8 cellular contexts compared by ENCODE assay signal in the genomic region with DNA sequence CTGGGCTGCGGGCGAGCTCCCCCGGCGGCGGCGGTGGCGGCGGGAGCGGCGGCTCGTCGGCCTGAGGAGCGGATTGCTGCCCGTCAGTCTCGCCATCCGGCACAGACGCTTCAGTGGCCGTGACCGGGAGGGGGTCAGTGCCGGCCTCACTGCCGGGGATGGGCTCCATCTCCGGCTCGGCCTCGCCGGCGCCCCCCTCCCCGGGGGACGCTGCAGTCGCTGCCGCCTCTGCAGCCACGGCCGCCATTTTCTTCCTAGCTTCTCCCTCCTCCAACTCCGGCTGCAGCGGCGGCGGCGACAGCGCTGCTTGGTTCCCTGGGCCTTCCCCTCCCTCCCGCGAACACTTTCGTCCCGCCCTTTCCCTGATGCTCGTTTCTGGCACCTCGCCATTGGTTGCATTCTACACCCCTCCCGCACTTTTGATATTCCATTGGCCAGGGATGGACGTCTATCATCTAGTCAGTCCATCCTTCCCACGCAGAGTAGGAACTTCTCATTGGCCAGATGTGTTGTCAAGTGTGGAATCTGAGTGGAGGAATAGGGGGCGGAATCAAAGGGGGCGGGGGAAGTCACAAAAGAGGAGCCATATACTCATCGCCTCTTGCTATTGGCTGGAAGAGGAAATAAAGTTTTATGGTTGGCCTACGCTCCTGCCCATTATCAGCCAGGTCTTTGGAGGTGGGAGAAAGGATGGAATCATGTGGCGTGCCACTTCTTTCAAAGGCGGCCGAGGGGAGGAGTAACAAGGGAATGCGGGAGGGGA. TPM values are rescaled to one million over a fixed set of nuclear protein-coding genes. Genes with fewer than 3 reads are reported as not detected.
DNase-seq lines count a peak whose midpoint lies in the region; ATAC-seq and TF ChIP-seq lines count a peak whose summit lies in the region.

A gene with protein sequence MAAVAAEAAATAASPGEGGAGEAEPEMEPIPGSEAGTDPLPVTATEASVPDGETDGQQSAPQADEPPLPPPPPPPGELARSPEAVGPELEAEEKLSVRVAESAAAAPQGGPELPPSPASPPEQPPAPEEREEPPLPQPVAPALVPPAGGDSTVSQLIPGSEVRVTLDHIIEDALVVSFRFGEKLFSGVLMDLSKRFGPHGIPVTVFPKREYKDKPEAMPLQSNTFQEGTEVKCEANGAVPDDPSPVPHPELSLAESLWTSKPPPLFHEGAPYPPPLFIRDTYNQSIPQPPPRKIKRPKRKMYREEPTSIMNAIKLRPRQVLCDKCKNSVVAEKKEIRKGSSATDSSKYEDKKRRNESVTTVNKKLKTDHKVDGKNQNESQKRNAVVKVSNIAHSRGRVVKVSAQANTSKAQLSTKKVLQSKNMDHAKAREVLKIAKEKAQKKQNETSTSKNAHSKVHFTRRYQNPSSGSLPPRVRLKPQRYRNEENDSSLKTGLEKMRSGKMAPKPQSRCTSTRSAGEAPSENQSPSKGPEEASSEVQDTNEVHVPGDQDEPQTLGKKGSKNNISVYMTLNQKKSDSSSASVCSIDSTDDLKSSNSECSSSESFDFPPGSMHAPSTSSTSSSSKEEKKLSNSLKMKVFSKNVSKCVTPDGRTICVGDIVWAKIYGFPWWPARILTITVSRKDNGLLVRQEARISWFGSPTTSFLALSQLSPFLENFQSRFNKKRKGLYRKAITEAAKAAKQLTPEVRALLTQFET (minus strand): TSS at position 309 of the 763 bp plus-strand sequence. CDS start 62 bp downstream, at position 247.

- peaks cover 46% of the 10 kb centered on the region for H3K79me2 ChIP-seq in SK-N-SH (ENCODE audit: insufficient read depth)

- H2AFZ ChIP-seq in SK-N-SH (ENCODE audit: low read depth) = peak within 1 kb of the TSS; percentile 78

- TF ChIP-seq EP300 in SK-N-SH (IDR thresholded peaks at IDR 0.05; ENCODE audit: borderline replicate concordance in 1 of 2, low read depth in 1 of 2, low read length in 1 of 2) = no peak
- no peak for TF ChIP-seq EP300 in gastroesophageal sphincter (IDR thresholded peaks at IDR 0.05)

- H3K27me3 ChIP-seq in SK-N-SH (ENCODE audit: insufficient read depth) = no peaks in the 10 kb centered on the region
- no peaks in the 10 kb centered on the region for H3K27me3 ChIP-seq in gastroesophageal sphincter
- peaks cover 21% of the 10 kb centered on the region for H3K27me3 ChIP-seq in neutrophil

- peak; percentile 91 for ATAC-seq in HG02571 (IDR thresholded peaks at IDR 0.05; ENCODE audit: unreplicated experiment)
- peak; percentile 98 for ATAC-seq in gastroesophageal sphincter

- H3K4me1 ChIP-seq in SK-N-SH (ENCODE audit: control insufficient read depth in 1 of 2, insufficient read depth in 2 of 2, low read depth in 1 of 2, low read length in 1 of 2) = peaks cover 0 to 4% of the 10 kb centered on the region in 2 experiments; a peak in 2 of 4 replicates
- H3K4me1 ChIP-seq in gastroesophageal sphincter = peaks cover 0 to 29% (median 8%) of the 10 kb centered on the region in 3 donors
- H3K4me1 ChIP-seq in neutrophil (ENCODE audit: control insufficient read depth in 1 of 2, insufficient read depth in 1 of 2, low read depth in 1 of 2, low read length in 1 of 2) = peaks cover 18 to 20% of the 10 kb centered on the region in 2 experiments

- peak; percentile 98 for DNase-seq in NCI-H1048 (lab: John Stamatoyannopoulos, UW)
- peak; percentile 94 for DNase-seq in SK-N-SH
- DNase-seq in activated naive CD4-positive, alpha-beta T cell treated with anti-CD3 and anti-CD28 coated beads, Interleukin-2, amount 50 U/mL, for 16 hours = peak; percentile 97
- DNase-seq in substantia nigra (lab: John Stamatoyannopoulos, UW) = peak in 48 of 49 donors; percentile 91 to 100 (median 99)

- H3K9me3 ChIP-seq in SK-N-SH = no peaks in the 10 kb centered on the region
- no peaks in the 10 kb centered on the region for H3K9me3 ChIP-seq in gastroesophageal sphincter
- H3K9me3 ChIP-seq in neutrophil = no peaks in the 10 kb centered on the region

- no peaks in the 10 kb centered on the region; the same call in 1 of the 2 replicates for H4K20me1 ChIP-seq in SK-N-SH (ENCODE audit: insufficient read depth)

- CTCF ChIA-PET in SK-N-SH (lab: Yijun Ruan, JAX) = interaction anchor here (0.8 to 1.3 kb wide), 3 partner anchors 38 to 57 kb away, joined by 3 read pairs; no protein-coding TSS in a partner anchor

- H3K9me2 ChIP-seq in SK-N-SH = no peaks in the 10 kb centered on the region

- H3F3A ChIP-seq in SK-N-SH (replicated peaks; ENCODE audit: insufficient read depth) = peaks cover 5% of the 10 kb centered on the region

- TF ChIP-seq RAD21 in SK-N-SH (IDR thresholded peaks at IDR 0.05; ENCODE audit: low read length) = no peak

- peak within 1 kb of the TSS; percentile 88 for H3K4me3 ChIP-seq in GM08714 (ENCODE audit: low read length)
- peak within 1 kb of the TSS; percentile 90 to 91 for H3K4me3 ChIP-seq in SK-N-SH (ENCODE audit: low read depth in 2 of 2, low read length in 1 of 2)
- peak within 1 kb of the TSS; percentile 95 to 99 for H3K4me3 ChIP-seq in gastroesophageal sphincter
- peak within 1 kb of the TSS; percentile 95 to 97 for H3K4me3 ChIP-seq in neutrophil (ENCODE audit: low read depth in 1 of 2, low read length in 1 of 2)

- POLR2A ChIA-PET in SK-N-SH (lab: Yijun Ruan, JAX) = interaction anchor here (0.8 to 1.6 kb wide), 4 partner anchors 12 to 68 kb away, joined by 3 to 8 read pairs (median 5); no protein-coding TSS in a partner anchor

- peak; percentile 77 to 81 for TF ChIP-seq POLR2A in gastroesophageal sphincter (IDR thresholded peaks at IDR 0.05)

- TF ChIP-seq CTCF in SK-N-SH (IDR thresholded peaks at IDR 0.05) (peak; percentile 32), gastroesophageal sphincter (IDR thresholded peaks at IDR 0.05) (peak in 3 of 4 experiments; percentile 27 to 40 (median 28)), neutrophil (IDR thresholded peaks at IDR 0.05) (no peak)

- H3K36me3 ChIP-seq in SK-N-SH (replicated peaks in 1 of 2; ENCODE audit: control insufficient read depth in 1 of 2, insufficient read depth in 2 of 2, low read length in 1 of 2) = peaks cover 0 to 16% of the 10 kb centered on the region in 2 experiments
- peaks cover 0 to 29% of the 10 kb centered on the region in 2 donors for H3K36me3 ChIP-seq in gastroesophageal sphincter
- H3K36me3 ChIP-seq in neutrophil = peaks cover 30% of the 10 kb centered on the region

- H3K9ac ChIP-seq in SK-N-SH = peak within 1 kb of the TSS; percentile 91

- WGBS in SK-N-SH (ENCODE audit: low lambda C conversion rate) = under 1% methylated on average over 23 of the region's 55 CpGs
- WGBS in gastroesophageal sphincter (ENCODE audit: low coverage in 1 of 2), 2 donors = 2 to 3% methylated on average over 5 to 22 of the region's 55 CpGs

- H3K27ac ChIP-seq in SK-N-SH (ENCODE audit: low read depth in 2 of 2, low read length in 1 of 2) (peak within 1 kb of the TSS; percentile 74 to 89), gastroesophageal sphincter (peak within 1 kb of the TSS; percentile 95 to 100 (median 98)), neutrophil (peak within 1 kb of the TSS; percentile 97), substantia nigra (ENCODE audit: low read depth, low read length, poor library complexity, severe bottlenecking) (peak within 1 kb of the TSS; percentile 97)

- peak within 1 kb of the TSS; percentile 93 for H3K4me2 ChIP-seq in SK-N-SH

TF ChIP-seq in SK-N-SH, 30 proteins besides CTCF, POLR2A, EP300 and RAD21 (continues in another document):
- TF ChIP-seq FOXJ3 (CRISPR knock-in tag; IDR thresholded peaks at IDR 0.05) = no peak
- TF ChIP-seq, protein P1, sequence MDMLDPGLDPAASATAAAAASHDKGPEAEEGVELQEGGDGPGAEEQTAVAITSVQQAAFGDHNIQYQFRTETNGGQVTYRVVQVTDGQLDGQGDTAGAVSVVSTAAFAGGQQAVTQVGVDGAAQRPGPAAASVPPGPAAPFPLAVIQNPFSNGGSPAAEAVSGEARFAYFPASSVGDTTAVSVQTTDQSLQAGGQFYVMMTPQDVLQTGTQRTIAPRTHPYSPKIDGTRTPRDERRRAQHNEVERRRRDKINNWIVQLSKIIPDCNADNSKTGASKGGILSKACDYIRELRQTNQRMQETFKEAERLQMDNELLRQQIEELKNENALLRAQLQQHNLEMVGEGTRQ (IDR thresholded peaks at IDR 0.05; ENCODE audit: borderline replicate concordance, low read depth, low read length) = no peak
- no peak for TF ChIP-seq NFIC (IDR thresholded peaks at IDR 0.05; ENCODE audit: borderline replicate concordance)
- TF ChIP-seq MXI1 (IDR thresholded peaks at IDR 0.05; ENCODE audit: low read depth, low read length) = peak; percentile 48; the same call in 1 of the 2 replicates
- no peak for TF ChIP-seq FOSL2 (IDR thresholded peaks at IDR 0.05; ENCODE audit: borderline replicate concordance, low read depth)
- peak; percentile 94 for TF ChIP-seq YY1 (IDR thresholded peaks at IDR 0.05; ENCODE audit: low read depth)
- TF ChIP-seq, protein P2, sequence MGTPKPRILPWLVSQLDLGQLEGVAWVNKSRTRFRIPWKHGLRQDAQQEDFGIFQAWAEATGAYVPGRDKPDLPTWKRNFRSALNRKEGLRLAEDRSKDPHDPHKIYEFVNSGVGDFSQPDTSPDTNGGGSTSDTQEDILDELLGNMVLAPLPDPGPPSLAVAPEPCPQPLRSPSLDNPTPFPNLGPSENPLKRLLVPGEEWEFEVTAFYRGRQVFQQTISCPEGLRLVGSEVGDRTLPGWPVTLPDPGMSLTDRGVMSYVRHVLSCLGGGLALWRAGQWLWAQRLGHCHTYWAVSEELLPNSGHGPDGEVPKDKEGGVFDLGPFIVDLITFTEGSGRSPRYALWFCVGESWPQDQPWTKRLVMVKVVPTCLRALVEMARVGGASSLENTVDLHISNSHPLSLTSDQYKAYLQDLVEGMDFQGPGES (IDR thresholded peaks at IDR 0.05; ENCODE audit: low read depth, low read length) = peak; percentile 90
- TF ChIP-seq POLR2AphosphoS5 (IDR thresholded peaks at IDR 0.05; ENCODE audit: low read depth, low read length) = peak; percentile 85
- TF ChIP-seq ELF1 (IDR thresholded peaks at IDR 0.05) = no peak
- peak; percentile 96 for TF ChIP-seq TAF1 (IDR thresholded peaks at IDR 0.05; ENCODE audit: borderline replicate concordance, low read depth, low read length)
- TF ChIP-seq, protein P3, sequence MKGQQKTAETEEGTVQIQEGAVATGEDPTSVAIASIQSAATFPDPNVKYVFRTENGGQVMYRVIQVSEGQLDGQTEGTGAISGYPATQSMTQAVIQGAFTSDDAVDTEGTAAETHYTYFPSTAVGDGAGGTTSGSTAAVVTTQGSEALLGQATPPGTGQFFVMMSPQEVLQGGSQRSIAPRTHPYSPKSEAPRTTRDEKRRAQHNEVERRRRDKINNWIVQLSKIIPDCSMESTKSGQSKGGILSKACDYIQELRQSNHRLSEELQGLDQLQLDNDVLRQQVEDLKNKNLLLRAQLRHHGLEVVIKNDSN (IDR thresholded peaks at IDR 0.05; ENCODE audit: borderline replicate concordance, low read depth) = peak; percentile 63; the same call in 1 of the 2 replicates
- no peak for TF ChIP-seq EZH2phosphoT487 (IDR thresholded peaks at IDR 0.05; ENCODE audit: borderline replicate concordance, low read depth)
- no peak for TF ChIP-seq SMC3 (IDR thresholded peaks at IDR 0.05; ENCODE audit: low read depth, low read length)

RNA-seq across cellular contexts. Expression of the gene that starts here (rescaled TPM):
- polyA plus RNA-seq in SK-N-SH (2012; rRNA removed) = 5.7 and 6.4 TPM in 2 replicates
- 6.6 and 7.5 TPM in 2 replicates for polyA plus RNA-seq in SK-N-SH (2012; cell fraction: cytosol; rRNA removed)
- polyA plus RNA-seq in SK-N-SH (2012; cell fraction: nucleus; rRNA removed) = 4.8 and 8.6 TPM in 2 replicates
- total RNA-seq in gastroesophageal sphincter = 10 to 100 TPM; 18.3 to 34.7 (median 28.8) TPM

Comparison
In these comparisons a context has a peak if more than half of its experiments do, and no peak if none do; other contexts are left out.
1. Peak in every context shown above with its lines: DNase-seq, ATAC-seq, H3K4me3 ChIP-seq and H3K27ac ChIP-seq.